Comparison of ENCODE assay signal across 9 cellular contexts in the genomic region with DNA sequence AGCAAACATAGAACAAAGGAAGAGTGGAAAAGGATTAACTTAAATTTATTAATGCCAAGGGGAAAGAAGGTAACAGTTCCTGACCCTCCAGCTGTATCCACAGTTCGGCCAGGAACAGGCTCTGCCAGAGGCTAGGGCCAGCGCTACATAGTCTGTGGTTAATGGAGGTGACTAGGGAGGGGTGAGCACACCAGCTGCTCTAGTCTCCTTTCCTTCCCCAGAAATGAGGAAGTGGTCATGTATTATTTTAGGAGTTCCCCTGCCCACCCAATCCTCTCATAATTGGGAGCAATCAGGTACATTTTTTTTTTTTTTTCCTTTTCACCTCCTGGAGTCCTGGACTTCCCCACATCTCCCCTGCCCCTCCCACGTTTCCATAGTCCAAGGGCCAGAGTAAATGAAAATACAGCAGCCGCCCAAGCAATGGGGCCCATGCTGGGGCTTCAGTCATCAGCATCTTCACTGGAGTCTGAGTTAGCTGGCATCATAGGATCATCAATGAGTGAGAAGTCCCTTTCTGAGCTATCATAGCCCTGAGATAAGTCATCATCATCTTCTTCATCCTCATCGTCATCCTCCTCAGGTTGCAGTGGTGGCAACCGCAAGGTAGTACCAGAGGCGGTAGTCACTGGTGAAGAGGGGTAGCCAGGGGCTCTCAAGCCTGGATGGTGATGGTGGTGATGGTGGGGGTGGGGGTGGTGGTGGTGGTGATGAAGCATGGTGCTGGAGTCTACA. TPM values are rescaled to one million over a fixed set of nuclear protein-coding genes. Genes with fewer than 3 reads are reported as not detected.
DNase-seq lines count a peak whose midpoint lies in the region; ATAC-seq lines count a peak whose summit lies in the region.
"Had no signal": no experiment of that assay in that cellular context is flagged by ENCODE, and none has a peak within 500 bp of the region (broad histone marks: within the 10 kb centered on the region; RNA-seq: fewer than 3 reads in every experiment).

No MANE protein-coding gene starts in this region.

- DNase-seq in activated CD8-positive, alpha-beta memory T cell treated with anti-CD3 and anti-CD28 coated beads, Interleukin-2, amount 10 ng/mL, durations not matched to agents 7 days and 5 days, result no peak
- DNase-seq in activated CD8-positive, alpha-beta memory T cell treated with anti-CD3 and anti-CD28 coated beads, Interleukin-2, amount 50 U/mL, for 4 hours, result no peak
- DNase-seq in NOMO-1 (lab: John Stamatoyannopoulos, UW; ENCODE audit: unreplicated experiment in 2 of 2), result peak; percentile 80 to 84
- DNase-seq in effector memory CD4-positive, alpha-beta T cell, result no peak
- peak in 1 of 2 donors; percentile 24 for DNase-seq in stimulated activated naive CD8-positive, alpha-beta T cell treated with anti-CD3 and anti-CD28 coated beads, Interleukin-15, amount 100 ng/mL, for 72 hours
- DNase-seq in H4 (ENCODE audit: low spot score), result no peak

- no peaks in the 10 kb centered on the region for H3K27me3 ChIP-seq in effector memory CD4-positive, alpha-beta T cell (replicated peaks; ENCODE audit: control insufficient read depth, insufficient read depth, low read length, poor library complexity, severe bottlenecking)

- no peak overlapping the region for H3K4me3 ChIP-seq in effector memory CD4-positive, alpha-beta T cell (ENCODE audit: insufficient read depth, low read depth, low read length, poor library complexity, severe bottlenecking)

- H3K9me3 ChIP-seq in effector memory CD4-positive, alpha-beta T cell (ENCODE audit: control insufficient read depth, low read length), result no peaks in the 10 kb centered on the region
- H3K9me3 ChIP-seq: mucosa of descending colon had no signal

- peak overlapping the region; percentile 88 for H3K27ac ChIP-seq in effector memory CD4-positive, alpha-beta T cell (ENCODE audit: insufficient read depth, low read length, poor library complexity, severe bottlenecking)

- H3K36me3 Mint-ChIP-seq in activated CD8-positive, alpha-beta memory T cell treated with anti-CD3 and anti-CD28 coated beads, Interleukin-2, amount 10 ng/mL, durations not matched to agents 7 days and 5 days, result peaks cover 29% of the 10 kb centered on the region

- CTCF ChIA-PET in activated CD8-positive, alpha-beta memory T cell treated with anti-CD3 and anti-CD28 coated beads, Interleukin-2, amount 10 ng/mL, durations not matched to agents 7 days and 5 days (lab: Charles Lee), result interaction anchor here (0.8 to 1.5 kb wide), 2 partner anchors 32 to 52 kb away, joined by 3 read pairs; no protein-coding TSS in a partner anchor

- H3K27me3 Mint-ChIP-seq in activated CD8-positive, alpha-beta memory T cell treated with anti-CD3 and anti-CD28 coated beads, Interleukin-2, amount 10 ng/mL, durations not matched to agents 7 days and 5 days, result no peaks in the 10 kb centered on the region
- H3K27me3 Mint-ChIP-seq in stimulated activated naive CD8-positive, alpha-beta T cell treated with anti-CD3 and anti-CD28 coated beads, Interleukin-15, amount 100 ng/mL, for 72 hours, result no peaks in the 10 kb centered on the region

- ATAC-seq in activated CD8-positive, alpha-beta memory T cell treated with anti-CD3 and anti-CD28 coated beads, Interleukin-2, amount 10 ng/mL, durations not matched to agents 7 days and 5 days, result no peak
- ATAC-seq in stimulated activated naive CD8-positive, alpha-beta T cell treated with anti-CD3 and anti-CD28 coated beads, Interleukin-15, amount 100 ng/mL, for 72 hours, result no peak
- ATAC-seq in HG02763 (IDR thresholded peaks at IDR 0.05; ENCODE audit: unreplicated experiment) (no peak), GM21619 (IDR thresholded peaks at IDR 0.05; ENCODE audit: unreplicated experiment) (no peak)

- H3K27ac Mint-ChIP-seq in activated CD8-positive, alpha-beta memory T cell treated with anti-CD3 and anti-CD28 coated beads, Interleukin-2, amount 10 ng/mL, durations not matched to agents 7 days and 5 days, result peak overlapping the region; percentile 96
- H3K27ac Mint-ChIP-seq in stimulated activated naive CD8-positive, alpha-beta T cell treated with anti-CD3 and anti-CD28 coated beads, Interleukin-15, amount 100 ng/mL, for 72 hours, result peak overlapping the region in 1 of 2 donors; percentile 100

- peaks cover 9% of the 10 kb centered on the region for H3K36me3 ChIP-seq in effector memory CD4-positive, alpha-beta T cell (ENCODE audit: control insufficient read depth, insufficient read depth, low read length)

- no peaks in the 10 kb centered on the region for H3K9me3 Mint-ChIP-seq in activated CD8-positive, alpha-beta memory T cell treated with anti-CD3 and anti-CD28 coated beads, Interleukin-2, amount 10 ng/mL, durations not matched to agents 7 days and 5 days (ENCODE audit: low read depth)
- H3K9me3 Mint-ChIP-seq in stimulated activated naive CD8-positive, alpha-beta T cell treated with anti-CD3 and anti-CD28 coated beads, Interleukin-15, amount 100 ng/mL, for 72 hours, result no peaks in the 10 kb centered on the region

- H3K4me1 ChIP-seq in effector memory CD4-positive, alpha-beta T cell (ENCODE audit: control insufficient read depth, insufficient read depth, low read length, poor library complexity, severe bottlenecking), result peaks cover 9% of the 10 kb centered on the region

- H3K4me3 Mint-ChIP-seq in activated CD8-positive, alpha-beta memory T cell treated with anti-CD3 and anti-CD28 coated beads, Interleukin-2, amount 10 ng/mL, durations not matched to agents 7 days and 5 days, result peak overlapping the region; percentile 92
- H3K4me3 Mint-ChIP-seq in stimulated activated naive CD8-positive, alpha-beta T cell treated with anti-CD3 and anti-CD28 coated beads, Interleukin-15, amount 100 ng/mL, for 72 hours, result peak overlapping the region; percentile 95 to 96

- H3K4me1 Mint-ChIP-seq in activated CD8-positive, alpha-beta memory T cell treated with anti-CD3 and anti-CD28 coated beads, Interleukin-2, amount 10 ng/mL, durations not matched to agents 7 days and 5 days, result peaks cover 28% of the 10 kb centered on the region
- peaks cover 40% of the 10 kb centered on the region for H3K4me1 Mint-ChIP-seq in stimulated activated naive CD8-positive, alpha-beta T cell treated with anti-CD3 and anti-CD28 coated beads, Interleukin-15, amount 100 ng/mL, for 72 hours

RNA-seq across cellular contexts. Expression of a gene that starts 1.5 kb away (rescaled TPM):
- 100 to 1,000 TPM; 130 to 151 TPM for total RNA-seq in activated CD8-positive, alpha-beta memory T cell treated with anti-CD3 and anti-CD28 coated beads, Interleukin-2, amount 10 ng/mL, durations not matched to agents 7 days and 5 days
- total RNA-seq in H4 (2014; rRNA removed; shearing (Covaris generic)), result 88.6 and 104 TPM in 2 replicates

Comparison
In these comparisons a context has a peak if more than half of its experiments do, and no peak if none do; other contexts are left out.
1. DNase-seq: peak in NOMO-1 (2 of 2); none in activated CD8-positive, alpha-beta memory T cell treated with anti-CD3 and anti-CD28 coated beads, Interleukin-2, amount 10 ng/mL, durations not matched to agents 7 days and 5 days (single experiment), activated CD8-positive, alpha-beta memory T cell treated with anti-CD3 and anti-CD28 coated beads, Interleukin-2, amount 50 U/mL, for 4 hours (single experiment), effector memory CD4-positive, alpha-beta T cell (0 of 3) and H4 (single experiment).